ENCODE assay signal across 13 cellular contexts in the genomic region with DNA sequence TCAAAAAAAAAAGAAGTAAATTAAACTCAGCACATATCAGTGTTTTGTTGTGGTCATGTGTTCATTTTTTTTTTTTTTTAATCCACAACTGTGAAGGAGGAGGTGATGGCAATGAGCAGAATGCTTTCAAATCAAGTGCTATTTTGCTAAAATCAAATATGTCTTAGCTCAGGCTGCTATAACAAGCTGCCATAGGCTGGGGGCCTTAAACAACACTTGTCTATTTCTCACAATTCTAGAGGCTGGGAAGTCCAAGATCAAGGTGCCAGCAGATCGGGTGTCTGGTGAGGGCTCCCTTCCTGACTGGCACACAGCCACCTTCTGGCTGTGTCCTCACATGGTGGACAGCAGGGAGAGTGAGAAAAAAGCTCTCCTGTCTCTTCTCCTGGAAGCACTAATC.
A peak's percentile ranks its signal among the peaks of the same experiment; 100 is the strongest.
DNase-seq lines count a peak whose midpoint lies in the region; ATAC-seq and TF ChIP-seq lines count a peak whose summit lies in the region.
"Had no signal": no experiment of that assay in that cellular context is flagged by ENCODE, and none has a peak within 500 bp of the region (broad histone marks: within the 10 kb centered on the region; RNA-seq: fewer than 3 reads in every experiment).

No MANE protein-coding gene starts in this region.

- peaks cover 2% of the 10 kb centered on the region; the same call in 1 of the 2 replicates for H4K20me1 ChIP-seq in OCI-LY1 (ENCODE audit: insufficient read depth, low read length)

- H3K36me3 Mint-ChIP-seq in CD14-positive monocyte: peaks cover 28 to 43% of the 10 kb centered on the region in 2 donors
- H3K36me3 Mint-ChIP-seq in effector memory CD8-positive, alpha-beta T cell (ENCODE audit: insufficient read depth): peaks cover 66% of the 10 kb centered on the region

- 75 to 80% (median 76%) methylated on average over 1 of the region's 1 CpG; no CpG with 5 or more reads in 1 of the 4 donors for WGBS in adrenal gland, 4 donors
- 70% methylated on average over 1 of the region's 1 CpG for WGBS in right cardiac atrium

- peak; percentile 11 for ATAC-seq in effector memory CD8-positive, alpha-beta T cell (replicated peaks)
- ATAC-seq in right cardiac atrium: no peak

- peaks cover 66% of the 10 kb centered on the region for H3K4me1 Mint-ChIP-seq in CD14-positive monocyte
- peaks cover 64 to 65% of the 10 kb centered on the region in 2 donors for H3K4me1 Mint-ChIP-seq in effector memory CD8-positive, alpha-beta T cell (ENCODE audit: low read depth in 2 of 2)

- no peaks in the 10 kb centered on the region for H3K9me2 ChIP-seq in OCI-LY1 (ENCODE audit: low read depth, low read length)

- H2AFZ ChIP-seq in OCI-LY1 (ENCODE audit: low read length): no peak overlapping the region

- H3K9me3 ChIP-seq in OCI-LY1 (ENCODE audit: low read length): no peaks in the 10 kb centered on the region
- H3K9me3 ChIP-seq in adrenal gland (replicated peaks in 1 of 3): no peaks in the 10 kb centered on the region
- no peaks in the 10 kb centered on the region for H3K9me3 ChIP-seq in right cardiac atrium (ENCODE audit: control insufficient read depth, low read length)
- H3K9me3 ChIP-seq: tibial artery had no signal

- H3K9me3 Mint-ChIP-seq in CD14-positive monocyte: peaks cover 0 to 2% (median 0%) of the 10 kb centered on the region in 7 donors
- peaks cover 0 to 2% of the 10 kb centered on the region in 2 donors for H3K9me3 Mint-ChIP-seq in effector memory CD8-positive, alpha-beta T cell

- H3K4me1 ChIP-seq in OCI-LY1 (ENCODE audit: insufficient read depth, low read length, severe bottlenecking) (peaks cover 78% of the 10 kb centered on the region), adrenal gland (replicated peaks in 1 of 2) (peaks cover 7 to 22% of the 10 kb centered on the region in 2 donors), right cardiac atrium (ENCODE audit: control insufficient read depth, insufficient read depth, low read length) (no peaks in the 10 kb centered on the region)

- no peak for DNase-seq in CD14-positive monocyte (ENCODE audit: low spot score)
- DNase-seq in effector memory CD8-positive, alpha-beta T cell: no peak
- peak; percentile 79 for DNase-seq in pons (ENCODE audit: low spot score)
- DNase-seq in adrenal gland: no peak
- no peak for DNase-seq in mesenteric fat pad (ENCODE audit: low spot score)
- DNase-seq in right cardiac atrium: no peak
- DNase-seq in NCI-H1105 treated with DMSO at 0.1 percent for 48 hours (lab: John Stamatoyannopoulos, UW): no peak
- DNase-seq: brain microvascular endothelial cell, DMS153, NCI-H524, tibial artery had no signal

- peaks cover 62% of the 10 kb centered on the region for H3K36me3 ChIP-seq in OCI-LY1 (ENCODE audit: insufficient read depth, low read length)
- H3K36me3 ChIP-seq in adrenal gland (replicated peaks in 1 of 2): no peaks in the 10 kb centered on the region

- H3F3A ChIP-seq in OCI-LY1 (ENCODE audit: insufficient read depth, low read length): no peaks in the 10 kb centered on the region

- H3K27me3 Mint-ChIP-seq in CD14-positive monocyte (ENCODE audit: low read depth in 3 of 3): peaks cover 0 to 1% (median 0%) of the 10 kb centered on the region in 3 donors
- H3K27me3 Mint-ChIP-seq in effector memory CD8-positive, alpha-beta T cell: no peaks in the 10 kb centered on the region

- no peak overlapping the region for H3K4me3 ChIP-seq in OCI-LY1 (ENCODE audit: low read depth, low read length, poor library complexity, severe bottlenecking)
- no peak overlapping the region for H3K4me3 ChIP-seq in adrenal gland
- H3K4me3 ChIP-seq in right cardiac atrium (ENCODE audit: low read length): no peak overlapping the region
- H3K4me3 ChIP-seq: tibial artery had no signal

- intact Hi-C loops in CD14-positive monocyte (cut with micrococcal nuclease): no loop called here
- intact Hi-C loops in adrenal gland (cut with DNase I): no loop called here
- intact Hi-C loops in right cardiac atrium (cut with DNase I): no loop called here

- no peaks in the 10 kb centered on the region for H3K27me3 ChIP-seq in OCI-LY1 (ENCODE audit: insufficient read depth, low read length)
- H3K27me3 ChIP-seq in adrenal gland: no peaks in the 10 kb centered on the region
- H3K27me3 ChIP-seq in right cardiac atrium (ENCODE audit: control insufficient read depth, insufficient read depth): no peaks in the 10 kb centered on the region
- H3K27me3 ChIP-seq: brain microvascular endothelial cell, tibial artery had no signal

- H3K27ac ChIP-seq in OCI-LY1 (ENCODE audit: low read depth, low read length, poor library complexity, severe bottlenecking): peak overlapping the region; percentile 80
- peak overlapping the region in 1 of 5 donors; percentile 54 for H3K27ac ChIP-seq in adrenal gland
- no peak overlapping the region for H3K27ac ChIP-seq in right cardiac atrium (ENCODE audit: low read length)
- H3K27ac ChIP-seq: brain microvascular endothelial cell, HL-60 had no signal

- H3K4me2 ChIP-seq in OCI-LY1 (ENCODE audit: low read length): peak overlapping the region; percentile 24; the same call in 1 of the 2 replicates

- H3K79me2 ChIP-seq in OCI-LY1 (ENCODE audit: insufficient read depth, low read length): peaks cover 94% of the 10 kb centered on the region

- no peak overlapping the region for H3K9ac ChIP-seq in OCI-LY1 (ENCODE audit: low read length)

- peak overlapping the region in 6 of 7 donors; percentile 35 to 90 (median 83) for H3K27ac Mint-ChIP-seq in CD14-positive monocyte
- H3K27ac Mint-ChIP-seq in effector memory CD8-positive, alpha-beta T cell: peak overlapping the region; percentile 95 to 97

- TF ChIP-seq CTCF in CD14-positive monocyte (IDR thresholded peaks at IDR 0.05) (no peak), OCI-LY1 (IDR thresholded peaks at IDR 0.05; ENCODE audit: low read length) (no peak), adrenal gland (IDR thresholded peaks at IDR 0.05) (no peak)

- H3K4me3 Mint-ChIP-seq in CD14-positive monocyte: no peak overlapping the region
- peak overlapping the region; percentile 90 to 91 for H3K4me3 Mint-ChIP-seq in effector memory CD8-positive, alpha-beta T cell

- TF ChIP-seq POLR2A in adrenal gland (IDR thresholded peaks at IDR 0.05): no peak

Comparison
In these comparisons a context has a peak if more than half of its experiments do, and no peak if none do; other contexts are left out.
1. H3K4me3 Mint-ChIP-seq: peak in effector memory CD8-positive, alpha-beta T cell (2 of 2); none in CD14-positive monocyte (0 of 2).